In the genomic region with DNA sequence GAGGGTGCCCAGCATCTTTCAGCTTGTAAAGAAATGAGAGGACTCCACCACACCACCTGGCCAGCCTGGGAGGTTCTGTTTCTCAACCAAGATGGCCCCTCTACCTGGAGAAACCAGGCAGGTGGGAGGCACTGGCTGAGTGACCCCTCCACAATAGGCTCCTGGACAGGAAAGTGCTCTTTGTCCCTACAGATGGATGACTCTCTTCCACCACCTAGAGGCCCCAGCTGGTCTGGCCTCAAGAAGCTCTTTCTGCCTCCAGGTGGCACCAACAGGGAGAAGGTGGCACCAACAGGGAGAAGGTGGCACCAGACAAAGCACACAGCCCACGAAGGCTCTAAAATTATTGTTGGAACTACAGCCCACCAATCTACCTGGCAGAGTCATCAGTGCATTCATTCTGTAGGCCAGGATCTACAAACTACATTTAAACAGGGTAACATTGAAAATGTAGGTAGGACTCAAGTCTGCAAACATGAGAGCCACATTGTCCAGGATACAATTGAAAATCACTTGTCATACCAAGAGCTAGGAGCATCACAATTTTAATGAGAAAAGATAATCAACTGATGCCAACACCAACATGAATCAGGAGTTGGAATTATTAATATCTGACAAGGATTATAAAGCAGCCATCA, we compare ENCODE assay signal across 9 cellular contexts. TPM values are rescaled to one million over a fixed set of nuclear protein-coding genes. Genes with fewer than 3 reads are reported as not detected.
DNase-seq lines count a peak whose midpoint lies in the region; ATAC-seq, FAIRE-seq and TF ChIP-seq lines count a peak whose summit lies in the region.
"Had no signal": no experiment of that assay in that cellular context is flagged by ENCODE, and none has a peak within 500 bp of the region (broad histone marks: within the 10 kb centered on the region; RNA-seq: fewer than 3 reads in every experiment).

No MANE protein-coding gene starts in this region.

- RAD21 ChIA-PET in HCT116 (lab: Charles Lee; ENCODE audit: low non-redundant PET in 1 of 2, low total read pairs in 2 of 2, uncharacterized antibody in 2 of 2, unreplicated experiment in 2 of 2), result no interaction called here

- no peaks in the 10 kb centered on the region for H3K4me1 Mint-ChIP-seq in brain

- H2BK5ac ChIP-seq in mesenchymal stem cell (ENCODE audit: low read depth, low read length, poor library complexity, severe bottlenecking), result no peak overlapping the region

- H3K23ac ChIP-seq in mesenchymal stem cell (ENCODE audit: low read length in 2 of 2), result no peak overlapping the region

- H3K4me1 ChIP-seq in HCT116 (ENCODE audit: control insufficient read depth in 1 of 2, insufficient read depth in 2 of 2, low read length in 2 of 2) (peaks cover 0 to 3% of the 10 kb centered on the region in 2 experiments; a peak in 1 of 4 replicates), mesenchymal stem cell (ENCODE audit: control insufficient read depth, insufficient read depth, low read depth, low read length) (peaks cover 3% of the 10 kb centered on the region)

- H3K27ac ChIP-seq in HCT116 (ENCODE audit: low read depth, low read length) (no peak overlapping the region), mesenchymal stem cell (ENCODE audit: low read length, poor library complexity, severe bottlenecking) (no peak overlapping the region)

- H3K4me3 ChIP-seq in HCT116 (replicated peaks in 1 of 2; ENCODE audit: low read depth in 1 of 2, low read length in 2 of 2), result no peak overlapping the region
- H3K4me3 ChIP-seq in mesenchymal stem cell (ENCODE audit: insufficient read depth in 1 of 2, low read depth in 1 of 2, low read length in 2 of 2), result no peak overlapping the region

- no peak overlapping the region for H3K14ac ChIP-seq in mesenchymal stem cell (ENCODE audit: low read length in 2 of 2)

- H3K4me3 Mint-ChIP-seq in brain, result no peak overlapping the region
- H3K4me3 Mint-ChIP-seq: IgD-negative memory B cell had no signal

- H2BK120ac ChIP-seq in mesenchymal stem cell (ENCODE audit: low read depth, low read length), result no peak overlapping the region

- no CpG with 5 or more reads among the region's 1 CpG for WGBS in mesenchymal stem cell

- H3K9me2 ChIP-seq in HCT116 (ENCODE audit: insufficient read depth), result no peaks in the 10 kb centered on the region

- H2AFZ ChIP-seq in HCT116 (ENCODE audit: low read depth, low read length, poor library complexity, severe bottlenecking), result no peak overlapping the region
- no peak overlapping the region for H2AFZ ChIP-seq in mesenchymal stem cell (ENCODE audit: low read depth, low read length)

- peak overlapping the region in 1 of 5 experiments; percentile 50 for H3K27ac Mint-ChIP-seq in brain

- ATAC-seq in HCT116, result peak; percentile 98
- no peak for ATAC-seq in HG03442 (IDR thresholded peaks at IDR 0.05; ENCODE audit: unreplicated experiment)

- H3K36me3 ChIP-seq in HCT116 (ENCODE audit: control insufficient read depth in 1 of 2, insufficient read depth in 2 of 2, low read length in 2 of 2) (no peaks in the 10 kb centered on the region), mesenchymal stem cell (ENCODE audit: control insufficient read depth in 1 of 2, insufficient read depth in 2 of 2, low read depth in 1 of 2, low read length in 2 of 2) (peaks cover 0 to 3% of the 10 kb centered on the region in 2 experiments)

- H2BK15ac ChIP-seq in mesenchymal stem cell (ENCODE audit: low read depth, poor library complexity, severe bottlenecking), result no peak overlapping the region

- no peak overlapping the region for H3K4ac ChIP-seq in mesenchymal stem cell (ENCODE audit: low read depth in 1 of 2, low read length in 2 of 2)

- peak; percentile 50 for DNase-seq in COLO668 (lab: John Stamatoyannopoulos, UW; ENCODE audit: unreplicated experiment)
- DNase-seq in HCT116 (ENCODE audit: low read depth, low spot score), result peak; percentile 59
- DNase-seq in RCC 7860 (ENCODE audit: low spot score), result peak; percentile 36
- DNase-seq in mesenchymal stem cell, result peak; percentile 39
- no peak for DNase-seq in foreskin melanocyte
- no peak for DNase-seq in nucleus accumbens (lab: John Stamatoyannopoulos, UW)

- intact Hi-C loops in HCT116 (cut with micrococcal nuclease), result loop anchor here (10.0 kb wide), 1 partner anchor 153 kb away; no protein-coding TSS in a partner anchor

- H3K4me2 ChIP-seq in HCT116 (ENCODE audit: low read length) (no peak overlapping the region), mesenchymal stem cell (ENCODE audit: low read length, poor library complexity, severe bottlenecking) (no peak overlapping the region)

- no peak overlapping the region for H3K9ac ChIP-seq in HCT116 (ENCODE audit: low read length)
- H3K9ac ChIP-seq in mesenchymal stem cell (ENCODE audit: low read length), result no peak overlapping the region

- CTCF ChIA-PET in HCT116 (lab: Charles Lee), result interaction anchor here (0.9 to 2.1 kb wide), 12 partner anchors 11 to 236 kb away, joined by 3 to 9 read pairs (median 4); a partner anchor contains a TSS

- POLR2A ChIA-PET in HCT116 (lab: Charles Lee), result no interaction called here

- no peak overlapping the region for H4K91ac ChIP-seq in mesenchymal stem cell (ENCODE audit: low read length)

- H2BK12ac ChIP-seq in mesenchymal stem cell (ENCODE audit: low read length in 2 of 2), result no peak overlapping the region

- no peaks in the 10 kb centered on the region for H3K79me1 ChIP-seq in mesenchymal stem cell (replicated peaks; ENCODE audit: low read length, poor library complexity, severe bottlenecking)

- no peaks in the 10 kb centered on the region for H3K36me3 Mint-ChIP-seq in brain
- H3K36me3 Mint-ChIP-seq: IgD-negative memory B cell had no signal

- TF ChIP-seq RAD21 in HCT116 (IDR thresholded peaks at IDR 0.05; ENCODE audit: low read depth), result peak; percentile 80

- H3K27me3 Mint-ChIP-seq in brain, result no peaks in the 10 kb centered on the region

- no peak overlapping the region for H3K18ac ChIP-seq in mesenchymal stem cell (ENCODE audit: low read depth in 1 of 2, low read length in 2 of 2)

- no peak overlapping the region for H2AK5ac ChIP-seq in mesenchymal stem cell (ENCODE audit: low read length, severe bottlenecking)

- peak; percentile 95 to 99 (median 99) for TF ChIP-seq CTCF in HCT116 (IDR thresholded peaks at IDR 0.05 in 2 of 3, conservative IDR thresholded peaks at IDR 0.05 in 1 of 3; ENCODE audit: borderline replicate concordance in 1 of 3, insufficient read depth in 1 of 3, low read depth in 2 of 3, low read length in 2 of 3)
- TF ChIP-seq CTCF in brain (conservative IDR thresholded peaks at IDR 0.05), result peak; percentile 44 to 52

- H4K20me1 ChIP-seq in HCT116 (ENCODE audit: insufficient read depth), result no peaks in the 10 kb centered on the region

- BruUV-seq in HCT116 (replicated peaks; lab: Mats Ljungman, UMichigan), result no TSS peak

- no peak for TF ChIP-seq POLR2A in HCT116 (IDR thresholded peaks at IDR 0.05; ENCODE audit: borderline replicate concordance, extremely low read depth, insufficient read depth, insufficient read length)

- H3K9me3 Mint-ChIP-seq in brain, result peaks cover 4 to 15% (median 14%) of the 10 kb centered on the region in 5 experiments

- H4K8ac ChIP-seq in mesenchymal stem cell (ENCODE audit: low read length), result no peak overlapping the region

- H3K9me3 ChIP-seq in HCT116 (ENCODE audit: control insufficient read depth in 1 of 2, insufficient read depth in 1 of 2, low read depth in 1 of 2, low read length in 2 of 2) (peaks cover 4 to 5% of the 10 kb centered on the region in 2 experiments; a peak in 2 of 4 replicates), mesenchymal stem cell (ENCODE audit: control insufficient read depth, low read length) (peaks cover 7% of the 10 kb centered on the region)

- no peaks in the 10 kb centered on the region for H3K79me2 ChIP-seq in HCT116 (ENCODE audit: insufficient read depth, low read length)

- FAIRE-seq in RCC 7860 (lab: Jason Lieb, UNC), result no peak

- H3K27me3 ChIP-seq in HCT116 (ENCODE audit: insufficient read depth, low read length), result no peaks in the 10 kb centered on the region
- peaks cover 8 to 36% of the 10 kb centered on the region in 2 experiments for H3K27me3 ChIP-seq in mesenchymal stem cell (ENCODE audit: control insufficient read depth in 1 of 2, insufficient read depth in 1 of 2, low read length in 2 of 2)

TF ChIP-seq in HCT116, 20 proteins besides CTCF, POLR2A, EP300 and RAD21 (continues in another document):
- no peak for TF ChIP-seq POLR2AphosphoS5 (IDR thresholded peaks at IDR 0.05; ENCODE audit: low read depth, low read length)
- TF ChIP-seq, protein P1, sequence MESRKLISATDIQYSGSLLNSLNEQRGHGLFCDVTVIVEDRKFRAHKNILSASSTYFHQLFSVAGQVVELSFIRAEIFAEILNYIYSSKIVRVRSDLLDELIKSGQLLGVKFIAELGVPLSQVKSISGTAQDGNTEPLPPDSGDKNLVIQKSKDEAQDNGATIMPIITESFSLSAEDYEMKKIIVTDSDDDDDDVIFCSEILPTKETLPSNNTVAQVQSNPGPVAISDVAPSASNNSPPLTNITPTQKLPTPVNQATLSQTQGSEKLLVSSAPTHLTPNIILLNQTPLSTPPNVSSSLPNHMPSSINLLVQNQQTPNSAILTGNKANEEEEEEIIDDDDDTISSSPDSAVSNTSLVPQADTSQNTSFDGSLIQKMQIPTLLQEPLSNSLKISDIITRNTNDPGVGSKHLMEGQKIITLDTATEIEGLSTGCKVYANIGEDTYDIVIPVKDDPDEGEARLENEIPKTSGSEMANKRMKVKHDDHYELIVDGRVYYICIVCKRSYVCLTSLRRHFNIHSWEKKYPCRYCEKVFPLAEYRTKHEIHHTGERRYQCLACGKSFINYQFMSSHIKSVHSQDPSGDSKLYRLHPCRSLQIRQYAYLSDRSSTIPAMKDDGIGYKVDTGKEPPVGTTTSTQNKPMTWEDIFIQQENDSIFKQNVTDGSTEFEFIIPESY (IDR thresholded peaks at IDR 0.05; ENCODE audit: extremely low read depth, insufficient replicate concordance, low read length), result no peak

RNA-seq across cellular contexts. Expression of a gene that starts 14.4 kb away (rescaled TPM):
- not detected for total RNA-seq in HCT116 (2021; ENCODE audit: unreplicated experiment)
- polyA plus RNA-seq in HCT116 (2012), result not detected in 2 replicates
- polyA plus RNA-seq in brain (ENCODE audit: insufficient read depth, low read depth, low replicate concordance), result 139 TPM
- polyA plus RNA-seq in mesenchymal stem cell (2013, experiment 1 of 2), result not detected
- not detected for polyA plus RNA-seq in mesenchymal stem cell (2013, experiment 2 of 2)
- polyA plus RNA-seq: IgD-negative memory B cell had no signal

RNA-seq across cellular contexts. Expression of a gene that starts 15.1 kb away (rescaled TPM):
- total RNA-seq in HCT116 (2021; ENCODE audit: unreplicated experiment), result 0.61 TPM
- not detected in 2 replicates for polyA plus RNA-seq in HCT116 (2012)
- polyA plus RNA-seq in brain (ENCODE audit: insufficient read depth, low read depth, low replicate concordance), result not detected
- not detected for polyA plus RNA-seq in mesenchymal stem cell (2013, experiment 1 of 2)
- polyA plus RNA-seq in mesenchymal stem cell (2013, experiment 2 of 2), result not detected
- polyA plus RNA-seq: IgD-negative memory B cell had no signal

RNA-seq across cellular contexts. Expression of a gene that starts 22.2 kb away (rescaled TPM):
- 0.07 TPM for total RNA-seq in HCT116 (2021; ENCODE audit: unreplicated experiment)
- not detected in 2 replicates for polyA plus RNA-seq in HCT116 (2012)
- not detected for polyA plus RNA-seq in brain (ENCODE audit: insufficient read depth, low read depth, low replicate concordance)
- polyA plus RNA-seq in mesenchymal stem cell (2013, experiment 1 of 2), result not detected
- not detected for polyA plus RNA-seq in mesenchymal stem cell (2013, experiment 2 of 2)

RNA-seq across cellular contexts. Expression of a gene that starts 30.7 kb away (rescaled TPM):
- not detected for total RNA-seq in HCT116 (2021; ENCODE audit: unreplicated experiment)
- not detected in 2 replicates for polyA plus RNA-seq in HCT116 (2012)
- not detected for polyA plus RNA-seq in brain (ENCODE audit: insufficient read depth, low read depth, low replicate concordance)
- polyA plus RNA-seq in mesenchymal stem cell (2013, experiment 1 of 2), result not detected
- not detected for polyA plus RNA-seq in mesenchymal stem cell (2013, experiment 2 of 2)
- polyA plus RNA-seq: IgD-negative memory B cell had no signal

Comparison
In these comparisons a context has a peak if more than half of its experiments do, and no peak if none do; other contexts are left out.
1. DNase-seq: peak in COLO668 (single experiment), HCT116 (single experiment), RCC 7860 (single experiment) and mesenchymal stem cell (single experiment); none in foreskin melanocyte (single experiment) and nucleus accumbens (0 of 56).